Comparison of ENCODE assay signal across 11 cellular contexts in the genomic region with DNA sequence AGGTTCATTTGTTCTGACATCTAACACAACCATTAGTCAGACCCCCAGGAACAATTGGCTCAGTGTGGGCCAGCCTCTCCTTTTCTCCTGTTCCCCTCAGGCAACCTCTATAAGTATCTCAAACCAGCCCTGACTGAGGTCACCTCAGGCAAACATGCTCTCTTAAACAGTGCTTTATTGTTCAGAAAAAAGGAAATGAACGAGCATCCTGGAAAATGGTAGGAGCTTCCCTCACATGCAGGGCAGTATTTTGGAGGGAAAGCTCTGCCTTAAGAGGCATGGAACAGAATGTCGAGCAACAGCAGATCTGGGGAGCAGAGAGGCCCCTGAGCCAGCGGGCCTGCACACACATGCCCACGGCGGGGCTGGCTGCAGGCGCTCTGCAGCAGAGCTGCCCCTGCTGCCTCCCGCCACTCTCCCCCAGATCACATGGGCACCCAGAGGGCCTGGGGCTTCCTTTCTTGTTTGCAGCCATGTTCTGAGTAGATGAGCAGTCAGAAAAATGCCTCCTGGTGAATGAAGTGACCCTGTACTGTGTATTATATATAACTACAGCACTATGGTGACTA. TPM values are rescaled to one million over a fixed set of nuclear protein-coding genes. Genes with fewer than 3 reads are reported as not detected.
DNase-seq lines count a peak whose midpoint lies in the region; ATAC-seq and TF ChIP-seq lines count a peak whose summit lies in the region.
"Had no signal": no experiment of that assay in that cellular context is flagged by ENCODE, and none has a peak within 500 bp of the region (broad histone marks: within the 10 kb centered on the region; RNA-seq: fewer than 3 reads in every experiment).

No MANE protein-coding gene starts in this region.

- H3K36me3 Mint-ChIP-seq in endodermal cell (ENCODE audit: low read depth) (peaks cover 2% of the 10 kb centered on the region), neural progenitor cell (no peaks in the 10 kb centered on the region)

- H3K27me3 Mint-ChIP-seq in endodermal cell (ENCODE audit: insufficient read depth) (peaks cover 1% of the 10 kb centered on the region), neural progenitor cell (ENCODE audit: insufficient read depth, low read depth) (peaks cover 2% of the 10 kb centered on the region)

- H3K27ac Mint-ChIP-seq in endodermal cell (no peak overlapping the region), neural progenitor cell (peak overlapping the region; percentile 98)

- H2AFZ ChIP-seq in neural progenitor cell (replicated peaks), result peak overlapping the region; percentile 98

- H3K9me3 Mint-ChIP-seq in endodermal cell (no peaks in the 10 kb centered on the region), neural progenitor cell (no peaks in the 10 kb centered on the region)

- no peaks in the 10 kb centered on the region for H3K4me1 Mint-ChIP-seq in endodermal cell
- H3K4me1 Mint-ChIP-seq in neural progenitor cell, result peaks cover 13% of the 10 kb centered on the region

- peaks cover 5% of the 10 kb centered on the region for H3K4me1 ChIP-seq in endodermal cell (ENCODE audit: control insufficient read depth, insufficient read depth, low read length)
- peaks cover 13% of the 10 kb centered on the region for H3K4me1 ChIP-seq in neural progenitor cell

- no peaks in the 10 kb centered on the region for H3K9me3 ChIP-seq in endodermal cell (ENCODE audit: control insufficient read depth, low read length)
- H3K9me3 ChIP-seq in neural progenitor cell (ENCODE audit: low read depth), result no peaks in the 10 kb centered on the region

- peak overlapping the region; percentile 10 for H3K4me2 ChIP-seq in neural progenitor cell
- H3K4me2 ChIP-seq: KMS-11 had no signal

- H4K20me1 ChIP-seq in neural progenitor cell (ENCODE audit: low read depth), result no peaks in the 10 kb centered on the region

- H3K36me3 ChIP-seq in endodermal cell (ENCODE audit: control insufficient read depth, insufficient read depth, low read length), result no peaks in the 10 kb centered on the region
- H3K36me3 ChIP-seq in neural progenitor cell, result no peaks in the 10 kb centered on the region

- H3K4me3 ChIP-seq in endodermal cell (ENCODE audit: low read length) (no peak overlapping the region), neural progenitor cell (no peak overlapping the region)

- peak overlapping the region; percentile 85 for H3K27ac ChIP-seq in endodermal cell (ENCODE audit: low read depth, low read length)
- H3K27ac ChIP-seq in neural progenitor cell, result peak overlapping the region; percentile 55
- H3K27ac ChIP-seq: KMS-11 had no signal

- TF ChIP-seq CTCF in endodermal cell (conservative IDR thresholded peaks at IDR 0.05), result no peak
- no peak for TF ChIP-seq CTCF in neural progenitor cell (IDR thresholded peaks at IDR 0.05)

- no peak for ATAC-seq in HG03175 (IDR thresholded peaks at IDR 0.05; ENCODE audit: unreplicated experiment)
- no peak for ATAC-seq in HG02571 (IDR thresholded peaks at IDR 0.05; ENCODE audit: unreplicated experiment)
- ATAC-seq in GM18861 (IDR thresholded peaks at IDR 0.05; ENCODE audit: unreplicated experiment), result no peak

- DNase-seq in H4 (ENCODE audit: low spot score) (peak; percentile 10), NCI-H460 (ENCODE audit: extremely low read depth, low read depth) (peak; percentile 73), endodermal cell (peak; percentile 65), neural progenitor cell (ENCODE audit: low spot score) (peak; percentile 62), activated gamma-delta T cell (lab: John Stamatoyannopoulos, UW) (no peak)
- DNase-seq: central memory CD4-positive, alpha-beta T cell; left cardiac atrium had no signal

- WGBS in endodermal cell (ENCODE audit: insufficient coverage in 1 of 2, insufficient read length in 1 of 2), 2 experiments, result 67 to 84% methylated on average over 1 to 7 of the region's 7 CpGs

- no peaks in the 10 kb centered on the region for H3K79me2 ChIP-seq in neural progenitor cell (ENCODE audit: low read depth)

- H3K27me3 ChIP-seq in endodermal cell (ENCODE audit: control insufficient read depth, insufficient read depth, low read length, poor library complexity, severe bottlenecking), result no peaks in the 10 kb centered on the region
- no peaks in the 10 kb centered on the region for H3K27me3 ChIP-seq in neural progenitor cell

- H3K9ac ChIP-seq in endodermal cell (ENCODE audit: extremely low read depth, low read length, poor library complexity, severe bottlenecking) (no peak overlapping the region), neural progenitor cell (no peak overlapping the region)
- H3K9ac ChIP-seq: KMS-11 had no signal

- H3F3A ChIP-seq in neural progenitor cell (ENCODE audit: low read depth), result peaks cover 19% of the 10 kb centered on the region

- H3K4me3 Mint-ChIP-seq in endodermal cell (no peak overlapping the region), neural progenitor cell (no peak overlapping the region)

RNA-seq across cellular contexts. Expression of gene MOK, which starts 42.0 kb away (rescaled TPM):
- 1.6 and 2.0 TPM in 2 replicates for total RNA-seq in H4 (2014; rRNA removed; shearing (Covaris generic))
- 65.2 and 70.8 TPM in 2 replicates for total RNA-seq in NCI-H460 (2014; rRNA removed; shearing (Covaris generic))
- 106 and 162 TPM in 2 replicates for polyA plus RNA-seq in NCI-H460 (2014; cell fraction: nucleus; rRNA removed)
- total RNA-seq in endodermal cell (100 to 1,000 TPM in 1 of 2 donors, 10 to 100 TPM in 1; 60.3 to 102 TPM), neural progenitor cell (ENCODE audit: low replicate concordance) (9.3 and 9.9 TPM in 2 replicates)
- 15.4 TPM for polyA plus RNA-seq in endodermal cell (2013, experiment 1 of 2)
- 17.6 TPM for polyA plus RNA-seq in endodermal cell (2013, experiment 2 of 2)

RNA-seq across cellular contexts. Expression of gene ZNF839, which starts 56.6 kb away (rescaled TPM):
- 2.7 and 5.0 TPM in 2 replicates for total RNA-seq in H4 (2014; rRNA removed; shearing (Covaris generic))
- total RNA-seq in NCI-H460 (2014; rRNA removed; shearing (Covaris generic)), result 14.8 and 15.0 TPM in 2 replicates
- polyA plus RNA-seq in NCI-H460 (2014; cell fraction: nucleus; rRNA removed), result 42.8 and 46.9 TPM in 2 replicates
- total RNA-seq in endodermal cell, result 10 to 100 TPM; 16.5 to 19.1 TPM
- polyA plus RNA-seq in endodermal cell (2013, experiment 1 of 2), result 12.7 TPM
- polyA plus RNA-seq in endodermal cell (2013, experiment 2 of 2), result 12.5 TPM
- total RNA-seq in neural progenitor cell (ENCODE audit: low replicate concordance), result 13.7 and 22.6 TPM in 2 replicates
